ENCODE assay signal across 1 cellular context in genomic region chr10:21495002-21495685, GRCh38.
TF ChIP-seq lines count a peak whose summit lies in the region.

No MANE protein-coding gene starts in this region.

TF ChIP-seq in HCT116, 20 proteins besides CTCF, POLR2A, EP300 and RAD21 (continued from another document):
- TF ChIP-seq ELF1 (IDR thresholded peaks at IDR 0.05; ENCODE audit: borderline replicate concordance, low read depth) = no peak
